In the genomic region with DNA sequence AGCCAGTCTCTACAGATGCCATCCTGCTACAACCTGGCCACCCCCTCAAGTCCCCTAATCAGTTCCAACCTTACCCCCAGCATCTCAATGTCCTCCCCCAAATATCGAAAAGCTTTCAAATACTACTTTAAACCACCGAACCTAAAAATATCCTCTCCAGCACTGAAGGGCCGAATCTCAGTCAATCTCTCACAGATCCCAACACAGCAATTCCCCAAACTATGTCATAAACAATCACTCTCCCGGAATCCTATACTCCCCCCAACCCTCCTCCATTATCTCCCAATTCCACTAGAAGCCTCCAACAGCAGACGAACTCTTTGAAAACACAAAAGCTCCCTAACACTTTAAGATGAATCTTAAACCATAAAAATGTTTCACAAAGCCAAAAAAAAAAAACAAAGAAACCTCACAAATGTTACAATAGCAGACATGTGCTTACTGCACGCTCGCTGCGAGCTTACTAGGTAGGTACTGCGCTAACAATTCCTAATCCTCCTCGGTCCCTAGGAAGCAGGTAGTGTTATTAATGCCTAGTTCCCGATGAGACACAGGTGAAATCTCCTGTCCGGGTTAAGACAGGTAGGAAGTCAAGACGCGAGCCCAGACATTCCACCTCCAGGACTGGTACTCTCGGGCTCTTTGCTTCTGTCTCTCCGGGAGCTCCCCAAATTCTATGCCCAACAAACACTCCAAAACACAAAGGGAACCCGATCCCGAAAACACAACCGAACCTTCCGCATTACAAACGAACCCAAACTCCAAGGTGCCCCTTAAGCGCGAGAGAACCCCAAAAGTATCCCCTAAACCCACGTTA, we compare ENCODE assay signal across 8 cellular contexts. TPM values are rescaled to one million over a fixed set of nuclear protein-coding genes. Genes with fewer than 3 reads are reported as not detected.
A peak's percentile ranks its signal among the peaks of the same experiment; 100 is the strongest.
DNase-seq lines count a peak whose midpoint lies in the region; ATAC-seq and TF ChIP-seq lines count a peak whose summit lies in the region.

No MANE protein-coding gene starts in this region.

- H3K27ac Mint-ChIP-seq in activated naive CD8-positive, alpha-beta T cell treated with anti-CD3 and anti-CD28 coated beads for 36 hours: peak overlapping the region; percentile 95

- ATAC-seq in left ventricle myocardium superior (peak; percentile 2), GM18909 (IDR thresholded peaks at IDR 0.05; ENCODE audit: poor library complexity, unreplicated experiment) (no peak), omental fat pad (ENCODE audit: low FRiP score) (no peak)

- H3K4me1 ChIP-seq in rectal smooth muscle tissue (ENCODE audit: control insufficient read depth, insufficient read depth, low read length): peaks cover 7% of the 10 kb centered on the region

- no peaks in the 10 kb centered on the region for H3K9me3 Mint-ChIP-seq in activated naive CD8-positive, alpha-beta T cell treated with anti-CD3 and anti-CD28 coated beads for 36 hours

- H3K27ac ChIP-seq in rectal smooth muscle tissue (ENCODE audit: low read depth, low read length): peak overlapping the region; percentile 85

- H3K9ac ChIP-seq in rectal smooth muscle tissue (ENCODE audit: low read length): peak overlapping the region; percentile 56

- no peaks in the 10 kb centered on the region for H3K27me3 Mint-ChIP-seq in activated naive CD8-positive, alpha-beta T cell treated with anti-CD3 and anti-CD28 coated beads for 36 hours

- intact Hi-C loops in left ventricle myocardium superior (cut with micrococcal nuclease): no loop called here

- peak; percentile 26 for DNase-seq in GM03348 (ENCODE audit: low spot score)
- peak; percentile 3 for DNase-seq in NCI-H2227 (lab: John Stamatoyannopoulos, UW; ENCODE audit: unreplicated experiment)
- DNase-seq in activated naive CD8-positive, alpha-beta T cell treated with anti-CD3 and anti-CD28 coated beads for 36 hours: no peak
- no peak for DNase-seq in left ventricle myocardium superior
- no peak for DNase-seq in NK-92 treated with Interleukin-12 subunit alpha and Interleukin-12 subunit beta, amount 100 ng/mL, for 24 hours (lab: John Stamatoyannopoulos, UW)
- DNase-seq in omental fat pad (ENCODE audit: low spot score): no peak

- H3K4me1 Mint-ChIP-seq in activated naive CD8-positive, alpha-beta T cell treated with anti-CD3 and anti-CD28 coated beads for 36 hours: peaks cover 34% of the 10 kb centered on the region

- H3K36me3 Mint-ChIP-seq in activated naive CD8-positive, alpha-beta T cell treated with anti-CD3 and anti-CD28 coated beads for 36 hours: peaks cover 18% of the 10 kb centered on the region

- H3K4me3 Mint-ChIP-seq in activated naive CD8-positive, alpha-beta T cell treated with anti-CD3 and anti-CD28 coated beads for 36 hours: peak overlapping the region; percentile 91

- H3K36me3 ChIP-seq in rectal smooth muscle tissue (ENCODE audit: control insufficient read depth, insufficient read depth, low read length): peaks cover 2% of the 10 kb centered on the region

- no peak for TF ChIP-seq CTCF in omental fat pad (IDR thresholded peaks at IDR 0.05)

- peak overlapping the region; percentile 82 for H3K4me3 ChIP-seq in rectal smooth muscle tissue (ENCODE audit: low read length)

- H3K27me3 ChIP-seq in rectal smooth muscle tissue (ENCODE audit: control insufficient read depth, insufficient read depth, low read length): no peaks in the 10 kb centered on the region

RNA-seq across cellular contexts. Expression of a gene that starts 14.2 kb away (rescaled TPM):
- total RNA-seq in activated naive CD8-positive, alpha-beta T cell treated with anti-CD3 and anti-CD28 coated beads for 36 hours: 10 to 100 TPM; 25.5 to 29.6 TPM
- 15.4 TPM for total RNA-seq in left ventricle myocardium superior
- total RNA-seq in omental fat pad: 1 to 10 TPM; 5.8 to 7.6 (median 6.7) TPM

RNA-seq across cellular contexts. Expression of a gene that starts 16.7 kb away (rescaled TPM):
- total RNA-seq in activated naive CD8-positive, alpha-beta T cell treated with anti-CD3 and anti-CD28 coated beads for 36 hours: under 1 TPM; 0.08 TPM
- not detected for total RNA-seq in left ventricle myocardium superior
- not detected for total RNA-seq in omental fat pad

RNA-seq across cellular contexts. Expression of a gene that starts 24.1 kb away (rescaled TPM):
- total RNA-seq in activated naive CD8-positive, alpha-beta T cell treated with anti-CD3 and anti-CD28 coated beads for 36 hours: 10 to 100 TPM; 16.4 to 16.7 TPM
- total RNA-seq in left ventricle myocardium superior (1.2 TPM), omental fat pad (1 to 10 TPM; 2.7 to 5.8 (median 5.2) TPM)

RNA-seq across cellular contexts. Expression of a gene that starts 24.8 kb away (rescaled TPM):
- 100 to 1,000 TPM; 818 to 852 TPM for total RNA-seq in activated naive CD8-positive, alpha-beta T cell treated with anti-CD3 and anti-CD28 coated beads for 36 hours
- total RNA-seq in left ventricle myocardium superior (233 TPM), omental fat pad (100 to 1,000 TPM; 104 to 194 (median 148) TPM)

RNA-seq across cellular contexts. Expression of a gene that starts 48.5 kb away (rescaled TPM):
- 1 to 10 TPM; 1.4 to 1.7 TPM for total RNA-seq in activated naive CD8-positive, alpha-beta T cell treated with anti-CD3 and anti-CD28 coated beads for 36 hours
- total RNA-seq in left ventricle myocardium superior: 4.1 TPM
- 1 to 10 TPM; 1.1 to 8.7 (median 2.5) TPM for total RNA-seq in omental fat pad

Comparison
In these comparisons a context has a peak if more than half of its experiments do, and no peak if none do; other contexts are left out.
1. DNase-seq: peak in GM03348 (single experiment) and NCI-H2227 (single experiment); none in activated naive CD8-positive, alpha-beta T cell treated with anti-CD3 and anti-CD28 coated beads for 36 hours (single experiment), left ventricle myocardium superior (single experiment), NK-92 treated with Interleukin-12 subunit alpha and Interleukin-12 subunit beta, amount 100 ng/mL, for 24 hours (single experiment) and omental fat pad (single experiment).